Comparison of ENCODE assay signal across 9 cellular contexts in genomic region chr12:77133566-77133965, GRCh38.
A peak's percentile ranks its signal among the peaks of the same experiment; 100 is the strongest.
DNase-seq lines count a peak whose midpoint lies in the region; ATAC-seq and TF ChIP-seq lines count a peak whose summit lies in the region.
"Had no signal": no experiment of that assay in that cellular context is flagged by ENCODE, and none has a peak within 500 bp of the region (broad histone marks: within the 10 kb centered on the region; RNA-seq: fewer than 3 reads in every experiment).

No MANE protein-coding gene starts in this region.

- no peak overlapping the region for H3K27ac ChIP-seq in suprapubic skin

- H3K27me3 ChIP-seq in suprapubic skin, result no peaks in the 10 kb centered on the region

- TF ChIP-seq CTCF in fibroblast of the aortic adventitia (IDR thresholded peaks at IDR 0.05; ENCODE audit: insufficient read depth, low read length) (no peak), suprapubic skin (IDR thresholded peaks at IDR 0.05) (no peak)

- ATAC-seq in GM21786 (IDR thresholded peaks at IDR 0.05; ENCODE audit: unreplicated experiment), result peak; percentile 65
- ATAC-seq: activated T-cell treated with anti-CD3 and anti-CD28 coated beads, Interleukin-2, amount 50 U/mL, for 72 hours had no signal

- WGBS in suprapubic skin, result 24% methylated on average over 3 of the region's 3 CpGs

- no peaks in the 10 kb centered on the region for H3K9me3 ChIP-seq in suprapubic skin

- DNase-seq in ACHN, result peak; percentile 82
- peak; percentile 68 for DNase-seq in RKO (ENCODE audit: low spot score)
- DNase-seq in fibroblast of the aortic adventitia (ENCODE audit: low read depth), result peak; percentile 67
- DNase-seq in DMS153 treated with DMSO at 0.1 percent for 48 hours (lab: John Stamatoyannopoulos, UW; ENCODE audit: unreplicated experiment), result no peak
- no peak for DNase-seq in ureter (ENCODE audit: low spot score)
- no peak for DNase-seq in NCI-H510A treated with DMSO at 0.1 percent for 48 hours (lab: John Stamatoyannopoulos, UW)
- DNase-seq in suprapubic skin (ENCODE audit: low spot score in 2 of 2), result no peak

- in situ Hi-C loops in ACHN (cut with HindIII; ENCODE audit: low pct_ligation_motif_present, low pct_unique_long_range_greater_than_20kb, low sequenced_read_pairs), result no loop called here

- H3K4me3 ChIP-seq in fibroblast of the aortic adventitia (ENCODE audit: low read depth, low read length) (no peak overlapping the region), suprapubic skin (no peak overlapping the region)

- H3K4me1 ChIP-seq in suprapubic skin, result no peaks in the 10 kb centered on the region

- no peaks in the 10 kb centered on the region for H3K36me3 ChIP-seq in suprapubic skin

- TF ChIP-seq EP300 in suprapubic skin (IDR thresholded peaks at IDR 0.05), result no peak

- TF ChIP-seq POLR2A in suprapubic skin (IDR thresholded peaks at IDR 0.05), result no peak

Comparison
In these comparisons a context has a peak if more than half of its experiments do, and no peak if none do; other contexts are left out.
1. DNase-seq: peak in ACHN (single experiment), RKO (single experiment) and fibroblast of the aortic adventitia (single experiment); none in DMS153 treated with DMSO at 0.1 percent for 48 hours (single experiment), ureter (single experiment), NCI-H510A treated with DMSO at 0.1 percent for 48 hours (single experiment) and suprapubic skin (0 of 2).